ENCODE assay signal across 8 cellular contexts in the genomic region with DNA sequence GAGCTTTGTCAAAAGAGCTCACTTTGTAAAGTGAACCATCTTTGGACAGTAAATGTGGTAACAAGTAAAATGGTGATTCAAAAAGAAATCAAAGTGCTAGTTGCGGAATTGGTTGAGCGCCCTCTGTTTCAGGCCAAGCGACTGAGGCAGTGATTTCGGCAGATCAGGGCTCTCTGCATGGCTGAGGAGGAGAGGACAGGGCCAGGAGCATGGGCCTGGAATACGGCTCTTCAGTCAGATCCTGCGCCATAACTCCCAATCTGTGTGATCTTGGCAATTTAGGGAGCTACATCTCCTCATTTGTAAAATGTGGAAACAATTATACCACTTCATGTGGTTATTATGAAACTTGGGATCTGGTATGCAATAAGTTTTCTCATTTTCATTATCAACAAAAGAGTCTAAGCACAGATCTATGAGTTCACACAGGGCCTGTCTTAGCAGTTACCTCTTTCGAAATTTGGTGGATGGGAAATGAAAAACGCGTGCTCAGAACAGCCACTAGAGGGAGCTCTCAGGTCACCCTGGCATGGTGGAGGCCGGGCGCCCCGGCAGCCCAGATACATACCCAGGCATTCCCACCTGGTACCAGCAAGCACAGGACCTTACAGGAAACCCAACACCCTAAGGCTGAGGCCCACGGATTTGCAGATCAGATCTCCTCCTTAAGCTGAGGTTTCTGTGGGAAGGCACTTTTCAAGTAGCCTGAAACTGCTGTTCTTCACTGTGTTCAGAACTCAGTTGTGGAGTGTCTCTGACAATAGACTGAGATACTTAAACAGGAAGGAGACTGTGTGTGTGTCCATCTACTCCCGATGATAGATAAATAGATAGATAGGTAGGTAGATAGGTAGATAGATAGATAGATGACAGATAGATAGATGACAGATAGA.
A peak's percentile ranks its signal among the peaks of the same experiment; 100 is the strongest.
DNase-seq lines count a peak whose midpoint lies in the region; ATAC-seq and TF ChIP-seq lines count a peak whose summit lies in the region.

No MANE protein-coding gene starts in this region.

- peaks cover 10% of the 10 kb centered on the region for H3K4me1 ChIP-seq in CD8-positive, alpha-beta memory T cell (ENCODE audit: insufficient read depth, low read length)
- peaks cover 0 to 10% of the 10 kb centered on the region in 2 donors for H3K4me1 ChIP-seq in naive thymus-derived CD4-positive, alpha-beta T cell (ENCODE audit: control insufficient read depth in 2 of 2, insufficient read depth in 2 of 2, low read length in 2 of 2)

- intact Hi-C loops in naive thymus-derived CD4-positive, alpha-beta T cell (cut with micrococcal nuclease): loop anchor here (1.0 to 5.0 kb wide), 11 partner anchors 121 to 914 kb away; no protein-coding TSS in a partner anchor

- peaks cover 0 to 1% (median 0%) of the 10 kb centered on the region in 5 donors for H3K9me3 Mint-ChIP-seq in CD8-positive, alpha-beta memory T cell
- H3K9me3 Mint-ChIP-seq in activated CD8-positive, alpha-beta memory T cell treated with anti-CD3 and anti-CD28 coated beads, Interleukin-2, amount 10 ng/mL, durations not matched to agents 7 days and 5 days (ENCODE audit: low read depth): no peaks in the 10 kb centered on the region
- peaks cover 0 to 2% (median 0%) of the 10 kb centered on the region in 11 donors for H3K9me3 Mint-ChIP-seq in naive thymus-derived CD4-positive, alpha-beta T cell

- H3K36me3 Mint-ChIP-seq in CD8-positive, alpha-beta memory T cell: no peaks in the 10 kb centered on the region
- H3K36me3 Mint-ChIP-seq in activated CD8-positive, alpha-beta memory T cell treated with anti-CD3 and anti-CD28 coated beads, Interleukin-2, amount 10 ng/mL, durations not matched to agents 7 days and 5 days: no peaks in the 10 kb centered on the region
- no peaks in the 10 kb centered on the region for H3K36me3 Mint-ChIP-seq in naive thymus-derived CD4-positive, alpha-beta T cell

- TF ChIP-seq CTCF in epithelial cell of esophagus (IDR thresholded peaks at IDR 0.05; ENCODE audit: insufficient read depth, low read depth, low read length, missing control alignments): peak; percentile 94

- peak overlapping the region in 2 of 8 donors; percentile 15 to 56 for H3K27ac Mint-ChIP-seq in CD8-positive, alpha-beta memory T cell
- peak overlapping the region; percentile 67 for H3K27ac Mint-ChIP-seq in activated CD8-positive, alpha-beta memory T cell treated with anti-CD3 and anti-CD28 coated beads, Interleukin-2, amount 10 ng/mL, durations not matched to agents 7 days and 5 days
- H3K27ac Mint-ChIP-seq in naive thymus-derived CD4-positive, alpha-beta T cell: peak overlapping the region in 8 of 9 donors; percentile 13 to 85 (median 49)

- H3K4me3 Mint-ChIP-seq in CD8-positive, alpha-beta memory T cell: peak overlapping the region in 1 of 7 donors; percentile 27
- H3K4me3 Mint-ChIP-seq in activated CD8-positive, alpha-beta memory T cell treated with anti-CD3 and anti-CD28 coated beads, Interleukin-2, amount 10 ng/mL, durations not matched to agents 7 days and 5 days: no peak overlapping the region
- peak overlapping the region in 7 of 10 donors; percentile 0 to 67 (median 38) for H3K4me3 Mint-ChIP-seq in naive thymus-derived CD4-positive, alpha-beta T cell

- no peaks in the 10 kb centered on the region for H3K9me3 ChIP-seq in CD8-positive, alpha-beta memory T cell (ENCODE audit: low read length)
- no peaks in the 10 kb centered on the region for H3K9me3 ChIP-seq in naive thymus-derived CD4-positive, alpha-beta T cell (ENCODE audit: control insufficient read depth in 2 of 3, low read length in 3 of 3)

- CTCF ChIA-PET in CD8-positive, alpha-beta memory T cell (lab: Charles Lee): interaction anchor here (0.8 to 3.1 kb wide), 25 partner anchors 9 to 914 kb away, joined by 3 to 24 read pairs (median 4); no protein-coding TSS in a partner anchor
- CTCF ChIA-PET in activated CD8-positive, alpha-beta memory T cell treated with anti-CD3 and anti-CD28 coated beads, Interleukin-2, amount 10 ng/mL, durations not matched to agents 7 days and 5 days (lab: Charles Lee): interaction anchor here (0.6 to 3.4 kb wide), 52 partner anchors 9 to 497 kb away, joined by 3 to 49 read pairs (median 4); no protein-coding TSS in a partner anchor
- CTCF ChIA-PET in naive thymus-derived CD4-positive, alpha-beta T cell (lab: Charles Lee): interaction anchor here (0.6 to 3.3 kb wide), 19 partner anchors 8 to 494 kb away, joined by 3 to 33 read pairs (median 4); no protein-coding TSS in a partner anchor

- no peak overlapping the region for H3K27ac ChIP-seq in CD8-positive, alpha-beta memory T cell (ENCODE audit: low read depth, low read length)
- no peak overlapping the region for H3K27ac ChIP-seq in naive thymus-derived CD4-positive, alpha-beta T cell (ENCODE audit: low read depth, low read length)

- peak; percentile 31 to 67 (median 50) for DNase-seq in CD8-positive, alpha-beta memory T cell
- peak; percentile 65 to 66 for DNase-seq in NOMO-1 (lab: John Stamatoyannopoulos, UW; ENCODE audit: unreplicated experiment in 2 of 2)
- peak; percentile 77 for DNase-seq in activated CD8-positive, alpha-beta memory T cell treated with anti-CD3 and anti-CD28 coated beads, Interleukin-2, amount 10 ng/mL, durations not matched to agents 7 days and 5 days
- peak; percentile 75 for DNase-seq in epithelial cell of esophagus (ENCODE audit: low read depth)
- peak; percentile 41 to 77 (median 66) for DNase-seq in naive thymus-derived CD4-positive, alpha-beta T cell
- peak; percentile 17 to 38 for DNase-seq in stimulated activated CD8-positive, alpha-beta memory T cell treated with anti-CD3 and anti-CD28 coated beads, Interleukin-7, amount 100 ng/mL, for 4 hours (ENCODE audit: low read depth in 2 of 2)

- H3K4me1 Mint-ChIP-seq in CD8-positive, alpha-beta memory T cell: peaks cover 11 to 19% (median 18%) of the 10 kb centered on the region in 3 donors
- peaks cover 39% of the 10 kb centered on the region for H3K4me1 Mint-ChIP-seq in activated CD8-positive, alpha-beta memory T cell treated with anti-CD3 and anti-CD28 coated beads, Interleukin-2, amount 10 ng/mL, durations not matched to agents 7 days and 5 days
- H3K4me1 Mint-ChIP-seq in naive thymus-derived CD4-positive, alpha-beta T cell: peaks cover 19 to 38% (median 27%) of the 10 kb centered on the region in 7 donors

- H3K4me3 ChIP-seq in CD8-positive, alpha-beta memory T cell (ENCODE audit: low read length): no peak overlapping the region
- no peak overlapping the region for H3K4me3 ChIP-seq in epithelial cell of esophagus (ENCODE audit: low read length)
- no peak overlapping the region for H3K4me3 ChIP-seq in naive thymus-derived CD4-positive, alpha-beta T cell (ENCODE audit: low read length)

- peaks cover 4 to 22% of the 10 kb centered on the region in 2 donors for H3K27me3 Mint-ChIP-seq in CD8-positive, alpha-beta memory T cell
- H3K27me3 Mint-ChIP-seq in activated CD8-positive, alpha-beta memory T cell treated with anti-CD3 and anti-CD28 coated beads, Interleukin-2, amount 10 ng/mL, durations not matched to agents 7 days and 5 days: peaks cover 15% of the 10 kb centered on the region
- peaks cover 0 to 12% (median 0%) of the 10 kb centered on the region in 5 donors for H3K27me3 Mint-ChIP-seq in naive thymus-derived CD4-positive, alpha-beta T cell

- H3K27me3 ChIP-seq in CD8-positive, alpha-beta memory T cell (ENCODE audit: insufficient read depth, low read length, poor library complexity, severe bottlenecking): no peaks in the 10 kb centered on the region
- H3K27me3 ChIP-seq in naive thymus-derived CD4-positive, alpha-beta T cell (ENCODE audit: control insufficient read depth in 2 of 2, insufficient read depth in 2 of 2, low read length in 2 of 2): no peaks in the 10 kb centered on the region

- ATAC-seq in GM19372 (IDR thresholded peaks at IDR 0.05; ENCODE audit: low read depth, unreplicated experiment): peak; percentile 59
- peak; percentile 78 for ATAC-seq in HG03439 (IDR thresholded peaks at IDR 0.05; ENCODE audit: unreplicated experiment)
- peak; percentile 87 for ATAC-seq in activated CD8-positive, alpha-beta memory T cell treated with anti-CD3 and anti-CD28 coated beads, Interleukin-2, amount 10 ng/mL, durations not matched to agents 7 days and 5 days
- ATAC-seq in naive thymus-derived CD4-positive, alpha-beta T cell: peak; percentile 91

- POLR2A ChIA-PET in CD8-positive, alpha-beta memory T cell (lab: Charles Lee): no interaction called here
- POLR2A ChIA-PET in naive thymus-derived CD4-positive, alpha-beta T cell (lab: Charles Lee): interaction anchor here (0.7 kb wide), 1 partner anchor 288 kb away, joined by 3 read pairs; no protein-coding TSS in a partner anchor

- no peaks in the 10 kb centered on the region for H3K36me3 ChIP-seq in CD8-positive, alpha-beta memory T cell (ENCODE audit: insufficient read depth, low read length)
- no peaks in the 10 kb centered on the region for H3K36me3 ChIP-seq in naive thymus-derived CD4-positive, alpha-beta T cell (ENCODE audit: control insufficient read depth in 2 of 3, insufficient read depth in 3 of 3, low read length in 3 of 3)
